18 cellular contexts compared by ENCODE assay signal in the genomic region with DNA sequence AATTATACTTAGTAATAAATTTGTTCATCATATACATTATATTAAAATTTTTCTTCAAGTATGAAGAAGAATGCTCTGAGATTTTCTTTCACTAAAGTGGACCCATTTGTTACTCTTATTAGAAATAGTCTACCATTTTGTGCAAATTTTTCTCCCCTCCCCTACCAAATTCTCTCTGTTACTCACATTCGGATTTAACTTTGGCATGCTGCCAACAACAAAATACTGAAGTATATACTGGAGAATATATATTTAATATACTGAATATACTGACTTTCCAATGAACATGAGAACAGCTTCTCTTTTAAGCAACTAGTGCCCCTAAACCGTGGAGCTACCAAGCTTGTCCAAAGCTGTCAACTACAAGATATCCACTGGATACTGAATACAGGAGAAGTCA.
"Had no signal": no experiment of that assay in that cellular context is flagged by ENCODE, and none has a peak within 500 bp of the region (broad histone marks: within the 10 kb centered on the region; RNA-seq: fewer than 3 reads in every experiment).

No MANE protein-coding gene starts in this region.

- H3K27ac ChIP-seq: adrenal gland, breast epithelium, SJSA1 had no signal

- H3K4me1 ChIP-seq: SJSA1 had no signal

- DNase-seq: activated CD8-positive, alpha-beta memory T cell treated with anti-CD3 and anti-CD28 coated beads, Interleukin-2, amount 50 U/mL, for 4 hours; activated CD8-positive, alpha-beta T cell treated with anti-CD3 and anti-CD28 coated beads for 36 hours; activated gamma-delta T cell treated with Interleukin-2 at 50 U/mL for 16 hours; activated naive CD8-positive, alpha-beta T cell treated with anti-CD3 and anti-CD28 coated beads for 36 hours; activated T-cell treated with anti-CD3 and anti-CD28 coated beads, Interleukin-2, amount 50 U/mL, for 72 hours; NCI-H1436 treated with DMSO at 0.1 percent for 48 hours; NCI-H187; NCI-H446 treated with DMSO at 0.1 percent for 48 hours; NCI-H526; NCI-H774; NK-92 treated with Interleukin-12 subunit alpha and Interleukin-12 subunit beta, amount 100 ng/mL, for 24 hours; OCI-M1; SHP77; SW 1271 had no signal

- H3K36me3 ChIP-seq: adrenal gland, breast epithelium had no signal

- H3K27me3 ChIP-seq: adrenal gland, breast epithelium, SJSA1 had no signal

- H3K9me3 ChIP-seq: adrenal gland, breast epithelium, SJSA1 had no signal

- ATAC-seq: activated CD4-positive, CD25-positive, alpha-beta regulatory T cell treated with anti-CD3 and anti-CD28 coated beads, Interleukin-2, amount 50 U/mL, for 24 hours; activated CD8-positive, alpha-beta T cell treated with anti-CD3 and anti-CD28 coated beads for 36 hours; activated T-cell treated with anti-CD3 and anti-CD28 coated beads, Interleukin-2, amount 50 U/mL, for 72 hours had no signal

- H3K4me3 ChIP-seq: adrenal gland, breast epithelium, SJSA1 had no signal
